In the genomic region with DNA sequence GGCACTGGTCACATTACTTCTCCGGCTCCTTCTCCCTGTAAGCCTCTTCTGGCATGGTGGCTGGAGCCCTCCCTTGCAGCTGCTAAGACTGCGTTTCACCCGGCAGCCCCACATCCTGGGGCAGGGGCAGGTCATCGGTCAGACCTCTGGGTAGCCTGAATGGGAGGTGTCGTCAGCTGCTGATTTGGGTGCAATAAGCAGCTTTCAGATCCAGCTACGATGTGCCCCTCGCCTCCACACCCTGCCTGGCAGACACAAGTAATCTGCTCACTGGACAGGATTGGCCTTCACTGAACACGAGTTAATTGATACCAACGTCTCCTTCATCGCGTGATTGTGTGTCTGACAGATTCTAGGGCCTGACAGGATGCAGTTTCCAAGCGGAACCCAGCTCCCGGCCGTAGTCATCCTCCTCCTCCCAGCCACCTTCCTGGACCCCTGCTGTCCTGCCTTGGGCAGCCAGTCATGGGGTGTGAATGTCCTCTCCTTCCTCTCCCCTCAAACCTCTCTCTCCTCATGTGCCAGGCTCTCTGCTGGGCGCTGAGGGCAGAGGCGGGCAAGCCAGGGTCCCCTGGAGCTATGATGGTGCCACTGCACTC, we compare ENCODE assay signal across 9 cellular contexts. TPM values are rescaled to one million over a fixed set of nuclear protein-coding genes. Genes with fewer than 3 reads are reported as not detected.
DNase-seq lines count a peak whose midpoint lies in the region; ATAC-seq, FAIRE-seq and TF ChIP-seq lines count a peak whose summit lies in the region.
"Had no signal": no experiment of that assay in that cellular context is flagged by ENCODE, and none has a peak within 500 bp of the region (broad histone marks: within the 10 kb centered on the region; RNA-seq: fewer than 3 reads in every experiment).

No MANE protein-coding gene starts in this region.

- H3K79me2 ChIP-seq in H9 (ENCODE audit: insufficient read depth, low read length) (no peaks in the 10 kb centered on the region), K562 (ENCODE audit: control insufficient read depth, insufficient read depth, low read length) (no peaks in the 10 kb centered on the region), mesendoderm (ENCODE audit: control insufficient read depth, insufficient read depth, low read length) (no peaks in the 10 kb centered on the region)

- H3K27me3 ChIP-seq in H9 (ENCODE audit: insufficient read depth, low read length), result no peaks in the 10 kb centered on the region
- H3K27me3 ChIP-seq in K562 (ENCODE audit: control insufficient read depth in 2 of 2, insufficient read depth in 2 of 2, low read length in 2 of 2), result peaks cover 38 to 55% of the 10 kb centered on the region in 2 experiments
- no peaks in the 10 kb centered on the region for H3K27me3 ChIP-seq in mesendoderm (ENCODE audit: insufficient read depth, low read length, poor library complexity)
- H3K27me3 ChIP-seq in right atrium auricular region, result no peaks in the 10 kb centered on the region
- H3K27me3 ChIP-seq: Peyer's patch had no signal

- H2AFZ ChIP-seq in H9 (ENCODE audit: low read length) (no peak overlapping the region), K562 (ENCODE audit: low read depth, low read length) (no peak overlapping the region)

- no peak overlapping the region for H3K4me3 ChIP-seq in K562
- H3K4me3 ChIP-seq in mesendoderm (ENCODE audit: low read length), result no peak overlapping the region
- H3K4me3 ChIP-seq in right atrium auricular region, result no peak overlapping the region
- H3K4me3 ChIP-seq: Peyer's patch had no signal

- H3K4ac ChIP-seq in H9 (ENCODE audit: low read depth, low read length) (no peak overlapping the region), mesendoderm (ENCODE audit: low read depth, low read length) (no peak overlapping the region)

- CTCF ChIA-PET in K562 (lab: Yijun Ruan, JAX; ENCODE audit: low intra/inter-chr PET ratio), result interaction anchor here (0.6 to 5.7 kb wide), 4 partner anchors 293 to 752 kb away, joined by 5 to 32 read pairs (median 6); a partner anchor contains a TSS

- TF ChIP-seq EP300 in K562 (IDR thresholded peaks at IDR 0.05; ENCODE audit: low read length), result no peak

- intact Hi-C loops in K562 (cut with micrococcal nuclease), result loop anchor here (5.0 to 10.0 kb wide), 3 partner anchors 241 to 851 kb away; no protein-coding TSS in a partner anchor

- H3K9ac ChIP-seq in H9 (ENCODE audit: extremely low read depth, insufficient read length, low read length) (no peak overlapping the region), K562 (ENCODE audit: insufficient read depth in 1 of 2, low read depth in 2 of 2, low read length in 2 of 2) (peak overlapping the region in 1 of 2 experiments; percentile 12; a peak in 1 of 4 replicates), mesendoderm (ENCODE audit: low read length) (peak overlapping the region; percentile 19)

- no peak overlapping the region for H4K5ac ChIP-seq in H9 (ENCODE audit: insufficient read length, low read depth, low read length)
- no peak overlapping the region for H4K5ac ChIP-seq in mesendoderm (ENCODE audit: low read length)

- TF ChIP-seq CTCF in H9 (conservative IDR thresholded peaks at IDR 0.05) (no peak), K562 (IDR thresholded peaks at IDR 0.05 in 2 of 3, conservative IDR thresholded peaks at IDR 0.05 in 1 of 3; ENCODE audit: insufficient read depth in 2 of 3, low read depth in 1 of 3, low read length in 3 of 3) (no peak), omental fat pad (IDR thresholded peaks at IDR 0.05) (no peak), right atrium auricular region (IDR thresholded peaks at IDR 0.05) (no peak)

- H3K4me1 ChIP-seq in H9 (ENCODE audit: insufficient read depth, low read length) (no peaks in the 10 kb centered on the region; the same call in 1 of the 2 replicates), K562 (replicated peaks in 1 of 2; ENCODE audit: control insufficient read depth in 2 of 2, insufficient read depth in 2 of 2, low read length in 2 of 2) (peaks cover 0 to 13% of the 10 kb centered on the region in 2 experiments; a peak in 3 of 5 replicates), mesendoderm (ENCODE audit: control insufficient read depth, low read depth, low read length) (peaks cover 4% of the 10 kb centered on the region), right atrium auricular region (peaks cover 0 to 17% of the 10 kb centered on the region in 2 donors)

- peak overlapping the region in 1 of 3 experiments; percentile 88; a peak in 2 of 7 replicates for H3K27ac Mint-ChIP-seq in H9

- H4K91ac ChIP-seq in H9 (ENCODE audit: insufficient read length, low read depth, low read length), result no peak overlapping the region

- no peak overlapping the region for H2BK120ac ChIP-seq in H9 (ENCODE audit: low read depth, low read length, poor library complexity, severe bottlenecking)
- no peak overlapping the region for H2BK120ac ChIP-seq in mesendoderm (ENCODE audit: low read depth, low read length)

- no TSS peak for BruUV-seq in K562 (replicated peaks; lab: Mats Ljungman, UMichigan)

- no peak overlapping the region for H2BK12ac ChIP-seq in H9 (ENCODE audit: insufficient read length, low read depth, low read length)

- ATAC-seq in K562 (no peak), omental fat pad (ENCODE audit: low FRiP score) (no peak), GM21723 (IDR thresholded peaks at IDR 0.05; ENCODE audit: unreplicated experiment) (no peak), GM19463 (IDR thresholded peaks at IDR 0.05; ENCODE audit: unreplicated experiment) (no peak)

- no peak overlapping the region for H3K14ac ChIP-seq in H9 (ENCODE audit: insufficient read depth, low read length)

- H3K4me2 ChIP-seq in H9 (ENCODE audit: insufficient read depth, insufficient read length, low read length), result no peak overlapping the region
- H3K4me2 ChIP-seq in K562 (ENCODE audit: insufficient read depth, low read length), result no peak overlapping the region
- H3K4me2 ChIP-seq in mesendoderm (ENCODE audit: low read length), result no peak overlapping the region

- DNase-seq in H9 (peak; percentile 42), K562 (ENCODE audit: extremely low read depth in 1 of 4, low spot score in 3 of 4) (no peak), mesendoderm (no peak), omental fat pad (ENCODE audit: low spot score) (no peak), right atrium auricular region (ENCODE audit: low spot score) (no peak)

- H3K36me3 ChIP-seq in K562 (ENCODE audit: control insufficient read depth, insufficient read depth, low read length) (no peaks in the 10 kb centered on the region), mesendoderm (ENCODE audit: control insufficient read depth, insufficient read depth, low read length) (no peaks in the 10 kb centered on the region), right atrium auricular region (no peaks in the 10 kb centered on the region)
- H3K36me3 ChIP-seq: Peyer's patch had no signal

- in situ Hi-C loops in K562 (cut with MboI), result loop anchor here (25.0 kb wide), 1 partner anchor 581 kb away; no protein-coding TSS in a partner anchor

- H3K9me3 Mint-ChIP-seq in H9, result no peaks in the 10 kb centered on the region

- no peaks in the 10 kb centered on the region for H3K9me3 ChIP-seq in H9 (ENCODE audit: control insufficient read depth, low read depth, low read length)
- no peaks in the 10 kb centered on the region for H3K9me3 ChIP-seq in K562 (replicated peaks; ENCODE audit: control insufficient read depth, insufficient read depth, low read depth, low read length)
- H3K9me3 ChIP-seq in right atrium auricular region, result no peaks in the 10 kb centered on the region
- H3K9me3 ChIP-seq: Peyer's patch had no signal

- peaks cover 41% of the 10 kb centered on the region for H3K27me3 Mint-ChIP-seq in H9 (ENCODE audit: low read depth)

- no peak overlapping the region for H4K8ac ChIP-seq in H9 (replicated peaks; ENCODE audit: insufficient read length, low read depth, low read length)
- H4K8ac ChIP-seq in mesendoderm (ENCODE audit: low read depth, low read length), result no peak overlapping the region

- H3K23ac ChIP-seq in H9 (ENCODE audit: insufficient read length, low read depth, low read length) (no peak overlapping the region), mesendoderm (ENCODE audit: low read length) (no peak overlapping the region)

- H3K23me2 ChIP-seq in H9 (ENCODE audit: insufficient read length, low read depth, low read length, poor library complexity, severe bottlenecking), result no peaks in the 10 kb centered on the region

- H3T11ph ChIP-seq in H9 (ENCODE audit: low read length), result no peak overlapping the region

- H3K27ac ChIP-seq in H9 (ENCODE audit: insufficient read length, low read depth, low read length), result no peak overlapping the region
- H3K27ac ChIP-seq in K562 (ENCODE audit: extremely low read depth, low read depth, low read length), result no peak overlapping the region
- no peak overlapping the region for H3K27ac ChIP-seq in mesendoderm (ENCODE audit: low read depth, low read length)
- no peak overlapping the region for H3K27ac ChIP-seq in right atrium auricular region
- H3K27ac ChIP-seq: Peyer's patch, SK-N-MC had no signal

- no peak for FAIRE-seq in K562 (lab: Jason Lieb, UNC)

- H3K4me1 Mint-ChIP-seq in H9, result peaks cover 14% of the 10 kb centered on the region in 2 experiments

- H2BK5ac ChIP-seq in H9 (ENCODE audit: insufficient read length, low read length) (no peak overlapping the region), mesendoderm (ENCODE audit: low read length) (no peak overlapping the region)

- H4K20me1 ChIP-seq in H9 (ENCODE audit: control insufficient read depth, insufficient read depth, insufficient read length), result no peaks in the 10 kb centered on the region
- peaks cover 12% of the 10 kb centered on the region for H4K20me1 ChIP-seq in K562 (replicated peaks; ENCODE audit: control insufficient read depth, insufficient read depth, low read length)

- no CpG with 5 or more reads among the region's 16 CpGs for WGBS in H9 (ENCODE audit: extremely low coverage, insufficient read length, low lambda C conversion rate)
- WGBS in K562 (ENCODE audit: insufficient coverage, low coverage, missing lambda C conversion rate), result 5% methylated on average over 16 of the region's 16 CpGs
- WGBS in mesendoderm (ENCODE audit: extremely low coverage, insufficient coverage, low lambda C conversion rate), result no CpG with 5 or more reads among the region's 16 CpGs

- H3K36me3 Mint-ChIP-seq in H9 (ENCODE audit: insufficient read depth in 1 of 3, low read depth in 3 of 3), result no peaks in the 10 kb centered on the region

- no peak overlapping the region for H3K4me3 Mint-ChIP-seq in H9

- TF ChIP-seq RAD21 in K562 (CRISPR knock-in tag; conservative IDR thresholded peaks at IDR 0.05 in 1 of 2, IDR thresholded peaks at IDR 0.05 in 1 of 2), result no peak

- POLR2A ChIA-PET in K562 (lab: Yijun Ruan, JAX), result interaction anchor here (0.6 to 0.7 kb wide), 4 partner anchors 161 to 284 kb away, joined by 3 read pairs; no protein-coding TSS in a partner anchor

- H3K18ac ChIP-seq in H9 (ENCODE audit: insufficient read length, low read depth, low read length) (no peak overlapping the region), mesendoderm (ENCODE audit: low read length) (no peak overlapping the region)

- no peaks in the 10 kb centered on the region for H3K79me1 ChIP-seq in H9 (ENCODE audit: insufficient read depth, low read depth, low read length, poor library complexity, severe bottlenecking)
- no peaks in the 10 kb centered on the region for H3K79me1 ChIP-seq in mesendoderm (ENCODE audit: low read length)

- H3K9me1 ChIP-seq in K562 (ENCODE audit: control insufficient read depth, insufficient read depth, low read length), result no peaks in the 10 kb centered on the region

- H2BK15ac ChIP-seq in H9 (ENCODE audit: low read depth, low read length) (no peak overlapping the region), mesendoderm (replicated peaks; ENCODE audit: low read depth) (no peak overlapping the region)

- no peak overlapping the region for H2AK5ac ChIP-seq in H9 (ENCODE audit: insufficient read length, low read length)
- no peak overlapping the region for H2AK5ac ChIP-seq in mesendoderm (ENCODE audit: low read length)

- TF ChIP-seq POLR2A in K562 (conservative IDR thresholded peaks at IDR 0.05), result no peak

- no peak overlapping the region for H2BK20ac ChIP-seq in H9 (ENCODE audit: low read depth, low read length, poor library complexity, severe bottlenecking)

- H3K56ac ChIP-seq in H9 (ENCODE audit: insufficient read length, low read depth, low read length) (no peak overlapping the region), mesendoderm (ENCODE audit: low read length) (no peak overlapping the region)

RNA-seq across cellular contexts. Expression of a gene that starts 18.9 kb away (rescaled TPM):
- 296 and 301 TPM in 2 replicates for total RNA-seq in H9 (2021)
- 169 and 243 TPM in 2 replicates for total RNA-seq in K562 (2011; cell fraction: chromatin; rRNA removed; ENCODE audit: low replicate concordance)
- 249 and 253 TPM in 2 replicates for total RNA-seq in K562 (2011; cell fraction: nucleolus; rRNA removed)
- total RNA-seq in K562 (2011; cell fraction: nucleoplasm; rRNA removed), result 314 and 381 TPM in 2 replicates
- 171 and 185 TPM in 2 replicates for total RNA-seq in K562 (2014; rRNA removed)
- 226 and 229 TPM in 2 replicates for total RNA-seq in K562 (2014; rRNA removed; fragmentation: Illumina TruSeq; extraction: Trizol)
- 226 and 233 TPM in 2 replicates for total RNA-seq in K562 (2015; rRNA removed; fragmentation: Illumina TruSeq; extraction: Trizol)
- 196 and 198 TPM in 2 replicates for total RNA-seq in K562 (2021)
- 184 and 234 TPM in 2 replicates for polyA plus RNA-seq in K562 (2011; rRNA removed)
- 78.8 and 175 TPM in 2 replicates for polyA plus RNA-seq in K562 (2011; cell fraction: cytosol; rRNA removed)
- polyA plus RNA-seq in K562 (2011; cell fraction: nucleus; rRNA removed), result 44.2 and 80.3 TPM in 2 replicates
- polyA plus RNA-seq in K562 (2012), result 231 and 241 TPM in 2 replicates
- polyA plus RNA-seq in K562 (2014; fragmentation: Illumina TruSeq; extraction: Trizol), result 218 and 268 TPM in 2 replicates
- 100 to 1,000 TPM; 166 to 257 TPM for polyA plus RNA-seq in K562 (2014; fragmentation: Nextera tagmentation; extraction: Ambion mirVana)
- polyA plus RNA-seq in K562 (2014; rRNA removed), result 189 and 200 TPM in 2 replicates
- polyA minus RNA-seq in K562 (2011; rRNA and poly(A)+ RNA removed), result 211 and 234 TPM in 2 replicates
- 74.0 and 79.4 TPM in 2 replicates for polyA minus RNA-seq in K562 (2011; cell fraction: cytosol; rRNA and poly(A)+ RNA removed)
- 19.8 and 37.5 TPM in 2 replicates for polyA minus RNA-seq in K562 (2011; cell fraction: nucleus; rRNA and poly(A)+ RNA removed)
- polyA plus RNA-seq in mesendoderm (2013, experiment 1 of 2), result 288 TPM
- polyA plus RNA-seq in mesendoderm (2013, experiment 2 of 2), result 284 TPM
- 100 to 1,000 TPM in 2 of 4 donors, 10 to 100 TPM in 2; 86.9 to 146 (median 114) TPM for total RNA-seq in omental fat pad
- 10 to 100 TPM; 89.0 to 94.4 TPM for total RNA-seq in right atrium auricular region
